In genomic region chr2:196415384-196415783, GRCh38 we compare ENCODE assay signal across 8 cellular contexts.
A peak's percentile ranks its signal among the peaks of the same experiment; 100 is the strongest.
DNase-seq lines count a peak whose midpoint lies in the region; ATAC-seq, FAIRE-seq and TF ChIP-seq lines count a peak whose summit lies in the region.

No MANE protein-coding gene starts in this region.

- H3K4me1 Mint-ChIP-seq in activated T-cell treated with anti-CD3 and anti-CD28 coated beads, Interleukin-2, amount 50 U/mL, for 4 hours (ENCODE audit: low read depth): peaks cover 12% of the 10 kb centered on the region
- H3K4me1 Mint-ChIP-seq in nephron progenitor cell: peaks cover 13% of the 10 kb centered on the region

- DNase-seq in activated T-cell treated with anti-CD3 and anti-CD28 coated beads, Interleukin-2, amount 50 U/mL, for 4 hours: no peak
- DNase-seq in activated T-cell treated with anti-CD3 and anti-CD28 coated beads, Interleukin-2, amount 50 U/mL, for 48 hours: no peak
- DNase-seq in nephron progenitor cell (no peak), COR-L47 (lab: John Stamatoyannopoulos, UW) (no peak), NCI-H446 treated with DMSO at 0.1 percent for 48 hours (lab: John Stamatoyannopoulos, UW) (no peak), RCC 7860 (ENCODE audit: low spot score) (no peak)

- H3K4me3 Mint-ChIP-seq in activated T-cell treated with anti-CD3 and anti-CD28 coated beads, Interleukin-2, amount 50 U/mL, for 4 hours: peak overlapping the region; percentile 50
- no peak overlapping the region for H3K4me3 Mint-ChIP-seq in nephron progenitor cell

- ATAC-seq in activated T-cell treated with anti-CD3 and anti-CD28 coated beads, Interleukin-2, amount 50 U/mL, for 4 hours: peak in 1 of 2 donors; percentile 21
- peak; percentile 70 for ATAC-seq in GM21825 (IDR thresholded peaks at IDR 0.05; ENCODE audit: unreplicated experiment)
- peak; percentile 48 for ATAC-seq in HG03571 (IDR thresholded peaks at IDR 0.05; ENCODE audit: unreplicated experiment)

- FAIRE-seq in RCC 7860 (lab: Jason Lieb, UNC): no peak

- H3K9me3 Mint-ChIP-seq in activated T-cell treated with anti-CD3 and anti-CD28 coated beads, Interleukin-2, amount 50 U/mL, for 4 hours: no peaks in the 10 kb centered on the region
- peaks cover 4% of the 10 kb centered on the region for H3K9me3 Mint-ChIP-seq in nephron progenitor cell

- no peak for TF ChIP-seq CTCF in nephron progenitor cell (IDR thresholded peaks at IDR 0.05)

- peaks cover 10% of the 10 kb centered on the region for H3K27me3 Mint-ChIP-seq in activated T-cell treated with anti-CD3 and anti-CD28 coated beads, Interleukin-2, amount 50 U/mL, for 4 hours (ENCODE audit: low read depth)
- H3K27me3 Mint-ChIP-seq in nephron progenitor cell (ENCODE audit: low read depth, poor library complexity): peaks cover 2% of the 10 kb centered on the region

- H3K27ac Mint-ChIP-seq in nephron progenitor cell: peak overlapping the region; percentile 26

- H3K36me3 Mint-ChIP-seq in activated T-cell treated with anti-CD3 and anti-CD28 coated beads, Interleukin-2, amount 50 U/mL, for 4 hours (ENCODE audit: insufficient read depth): no peaks in the 10 kb centered on the region
- peaks cover 7% of the 10 kb centered on the region for H3K36me3 Mint-ChIP-seq in nephron progenitor cell (ENCODE audit: low read depth)
